ENCODE assay signal across 1 cellular context in genomic region chr3:129187857-129188256, GRCh38.
TF ChIP-seq lines count a peak whose summit lies in the region.

No MANE protein-coding gene starts in this region.

TF ChIP-seq in GM12891, 5 proteins besides CTCF, POLR2A, EP300 and RAD21:
- TF ChIP-seq TAF1 (IDR thresholded peaks at IDR 0.05; ENCODE audit: low read depth, low read length) (no peak), SPI1 (IDR thresholded peaks at IDR 0.05; ENCODE audit: low read depth, low read length) (no peak), POU2F2 (IDR thresholded peaks at IDR 0.05; ENCODE audit: low read depth, low read length) (no peak), POLR2AphosphoS5 (IDR thresholded peaks at IDR 0.05; ENCODE audit: low read depth, low read length) (no peak), PAX5 (IDR thresholded peaks at IDR 0.05; ENCODE audit: insufficient read depth, low read length, severe bottlenecking) (no peak)
